In genomic region chr5:116766470-116766947, GRCh38 we compare ENCODE assay signal across 8 cellular contexts.
DNase-seq lines count a peak whose midpoint lies in the region; ATAC-seq and TF ChIP-seq lines count a peak whose summit lies in the region.

No MANE protein-coding gene starts in this region.

- no peak for TF ChIP-seq POLR2A in adrenal gland (IDR thresholded peaks at IDR 0.05)

- WGBS in adrenal gland, 4 donors = 41 to 52% (median 45%) methylated on average over 6 of the region's 6 CpGs
- 11 to 27% methylated on average over 1 to 2 of the region's 6 CpGs for WGBS in mesodermal cell (ENCODE audit: insufficient coverage in 2 of 2), 2 experiments

- H3K27ac ChIP-seq in adrenal gland (no peak overlapping the region), mesodermal cell (ENCODE audit: low read depth, low read length, severe bottlenecking) (peak overlapping the region; percentile 51)

- peak; percentile 60 for DNase-seq in COLO829 (ENCODE audit: low spot score)
- peak in 6 of 7 donors; percentile 23 to 74 (median 41) for DNase-seq in adrenal gland
- DNase-seq in KG1 (lab: John Stamatoyannopoulos, UW) = no peak
- DNase-seq in NCI-H2227 (lab: John Stamatoyannopoulos, UW; ENCODE audit: unreplicated experiment) = no peak
- DNase-seq in NCI-H1436 treated with DMSO at 0.1 percent for 48 hours (lab: John Stamatoyannopoulos, UW) = no peak

- ATAC-seq in GM19452 (IDR thresholded peaks at IDR 0.05; ENCODE audit: unreplicated experiment) (peak; percentile 59), HG03460 (IDR thresholded peaks at IDR 0.05; ENCODE audit: unreplicated experiment) (peak; percentile 36)

- intact Hi-C loops in adrenal gland (cut with DNase I) = no loop called here

- H3K9me3 ChIP-seq in adrenal gland (replicated peaks in 1 of 3) = no peaks in the 10 kb centered on the region
- no peaks in the 10 kb centered on the region for H3K9me3 ChIP-seq in mesodermal cell (ENCODE audit: control insufficient read depth, low read length)

- H3K4me3 ChIP-seq in adrenal gland (no peak overlapping the region), mesodermal cell (ENCODE audit: extremely low read depth, insufficient read depth, low read length, poor library complexity, severe bottlenecking) (no peak overlapping the region)

- H3K27me3 ChIP-seq in adrenal gland = no peaks in the 10 kb centered on the region

- H3K36me3 ChIP-seq in adrenal gland (replicated peaks in 1 of 2) (no peaks in the 10 kb centered on the region), mesodermal cell (ENCODE audit: control insufficient read depth, insufficient read depth, low read length) (no peaks in the 10 kb centered on the region)

- H3K4me1 ChIP-seq in adrenal gland (replicated peaks in 1 of 2) = no peaks in the 10 kb centered on the region
- peaks cover 33% of the 10 kb centered on the region for H3K4me1 ChIP-seq in mesodermal cell (ENCODE audit: control insufficient read depth, insufficient read depth, low read length, poor library complexity, severe bottlenecking)

- TF ChIP-seq CTCF in adrenal gland (IDR thresholded peaks at IDR 0.05) = no peak

Comparison
In these comparisons a context has a peak if more than half of its experiments do, and no peak if none do; other contexts are left out.
1. DNase-seq: peak in COLO829 (single experiment) and adrenal gland (6 of 7); none in KG1 (single experiment), NCI-H2227 (single experiment) and NCI-H1436 treated with DMSO at 0.1 percent for 48 hours (single experiment).